2 cellular contexts compared by ENCODE assay signal in genomic region chr20:62692176-62692575, GRCh38.
TF ChIP-seq lines count a peak whose summit lies in the region.

No MANE protein-coding gene starts in this region.

TF ChIP-seq in HepG2, 621 proteins besides CTCF, POLR2A, EP300 and RAD21:
- TF ChIP-seq HNRNPLL (IDR thresholded peaks at IDR 0.05; ENCODE audit: low read depth, low read length, poor library complexity, severe bottlenecking) = peak; percentile 19
- TF ChIP-seq ZNF775 (CRISPR knock-in tag; IDR thresholded peaks at IDR 0.05; ENCODE audit: borderline replicate concordance) = no peak
- TF ChIP-seq KLF11 (CRISPR knock-in tag; IDR thresholded peaks at IDR 0.05) = no peak

TF ChIP-seq in neural cell, 6 proteins besides CTCF, POLR2A, EP300 and RAD21:
- TF ChIP-seq POLR2AphosphoS5 (IDR thresholded peaks at IDR 0.05) (no peak), TAF1 (IDR thresholded peaks at IDR 0.05; ENCODE audit: low read depth) (no peak), EZH2 (IDR thresholded peaks at IDR 0.05; ENCODE audit: borderline replicate concordance, insufficient read depth, low read length, poor library complexity, severe bottlenecking) (no peak), SMC3 (conservative IDR thresholded peaks at IDR 0.05; ENCODE audit: poor library complexity) (no peak), MXI1 (conservative IDR thresholded peaks at IDR 0.05; ENCODE audit: poor library complexity, severe bottlenecking) (no peak)
- TF ChIP-seq, protein P1, sequence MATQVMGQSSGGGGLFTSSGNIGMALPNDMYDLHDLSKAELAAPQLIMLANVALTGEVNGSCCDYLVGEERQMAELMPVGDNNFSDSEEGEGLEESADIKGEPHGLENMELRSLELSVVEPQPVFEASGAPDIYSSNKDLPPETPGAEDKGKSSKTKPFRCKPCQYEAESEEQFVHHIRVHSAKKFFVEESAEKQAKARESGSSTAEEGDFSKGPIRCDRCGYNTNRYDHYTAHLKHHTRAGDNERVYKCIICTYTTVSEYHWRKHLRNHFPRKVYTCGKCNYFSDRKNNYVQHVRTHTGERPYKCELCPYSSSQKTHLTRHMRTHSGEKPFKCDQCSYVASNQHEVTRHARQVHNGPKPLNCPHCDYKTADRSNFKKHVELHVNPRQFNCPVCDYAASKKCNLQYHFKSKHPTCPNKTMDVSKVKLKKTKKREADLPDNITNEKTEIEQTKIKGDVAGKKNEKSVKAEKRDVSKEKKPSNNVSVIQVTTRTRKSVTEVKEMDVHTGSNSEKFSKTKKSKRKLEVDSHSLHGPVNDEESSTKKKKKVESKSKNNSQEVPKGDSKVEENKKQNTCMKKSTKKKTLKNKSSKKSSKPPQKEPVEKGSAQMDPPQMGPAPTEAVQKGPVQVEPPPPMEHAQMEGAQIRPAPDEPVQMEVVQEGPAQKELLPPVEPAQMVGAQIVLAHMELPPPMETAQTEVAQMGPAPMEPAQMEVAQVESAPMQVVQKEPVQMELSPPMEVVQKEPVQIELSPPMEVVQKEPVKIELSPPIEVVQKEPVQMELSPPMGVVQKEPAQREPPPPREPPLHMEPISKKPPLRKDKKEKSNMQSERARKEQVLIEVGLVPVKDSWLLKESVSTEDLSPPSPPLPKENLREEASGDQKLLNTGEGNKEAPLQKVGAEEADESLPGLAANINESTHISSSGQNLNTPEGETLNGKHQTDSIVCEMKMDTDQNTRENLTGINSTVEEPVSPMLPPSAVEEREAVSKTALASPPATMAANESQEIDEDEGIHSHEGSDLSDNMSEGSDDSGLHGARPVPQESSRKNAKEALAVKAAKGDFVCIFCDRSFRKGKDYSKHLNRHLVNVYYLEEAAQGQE (IDR thresholded peaks at IDR 0.05; ENCODE audit: borderline replicate concordance) = no peak
